Comparison of ENCODE assay signal across 2 cellular contexts in genomic region chr1:94617957-94618739, GRCh38.
A peak's percentile ranks its signal among the peaks of the same experiment; 100 is the strongest.
TF ChIP-seq lines count a peak whose summit lies in the region.

No MANE protein-coding gene starts in this region.

TF ChIP-seq in A549, 52 proteins besides CTCF, POLR2A, EP300 and RAD21:
- TF ChIP-seq REST (IDR thresholded peaks at IDR 0.05): peak; percentile 37; the same call in 1 of the 2 replicates
- TF ChIP-seq NFE2L2 (conservative IDR thresholded peaks at IDR 0.05; ENCODE audit: low read length): no peak

TF ChIP-seq in HCT116, 20 proteins besides CTCF, POLR2A, EP300 and RAD21 (continued from another document):
- no peak for TF ChIP-seq SRF (IDR thresholded peaks at IDR 0.05; ENCODE audit: low read depth)
- no peak for TF ChIP-seq JUND (IDR thresholded peaks at IDR 0.05)
- TF ChIP-seq ELF1 (IDR thresholded peaks at IDR 0.05; ENCODE audit: borderline replicate concordance, low read depth): no peak
- no peak for TF ChIP-seq SP1 (IDR thresholded peaks at IDR 0.05; ENCODE audit: low read depth)
- TF ChIP-seq, protein P1, sequence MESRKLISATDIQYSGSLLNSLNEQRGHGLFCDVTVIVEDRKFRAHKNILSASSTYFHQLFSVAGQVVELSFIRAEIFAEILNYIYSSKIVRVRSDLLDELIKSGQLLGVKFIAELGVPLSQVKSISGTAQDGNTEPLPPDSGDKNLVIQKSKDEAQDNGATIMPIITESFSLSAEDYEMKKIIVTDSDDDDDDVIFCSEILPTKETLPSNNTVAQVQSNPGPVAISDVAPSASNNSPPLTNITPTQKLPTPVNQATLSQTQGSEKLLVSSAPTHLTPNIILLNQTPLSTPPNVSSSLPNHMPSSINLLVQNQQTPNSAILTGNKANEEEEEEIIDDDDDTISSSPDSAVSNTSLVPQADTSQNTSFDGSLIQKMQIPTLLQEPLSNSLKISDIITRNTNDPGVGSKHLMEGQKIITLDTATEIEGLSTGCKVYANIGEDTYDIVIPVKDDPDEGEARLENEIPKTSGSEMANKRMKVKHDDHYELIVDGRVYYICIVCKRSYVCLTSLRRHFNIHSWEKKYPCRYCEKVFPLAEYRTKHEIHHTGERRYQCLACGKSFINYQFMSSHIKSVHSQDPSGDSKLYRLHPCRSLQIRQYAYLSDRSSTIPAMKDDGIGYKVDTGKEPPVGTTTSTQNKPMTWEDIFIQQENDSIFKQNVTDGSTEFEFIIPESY (IDR thresholded peaks at IDR 0.05; ENCODE audit: extremely low read depth, insufficient replicate concordance, low read length): no peak
- no peak for TF ChIP-seq EGR1 (IDR thresholded peaks at IDR 0.05; ENCODE audit: low read depth)
- TF ChIP-seq FOSL1 (IDR thresholded peaks at IDR 0.05; ENCODE audit: low read depth): no peak
